6 cellular contexts compared by ENCODE assay signal in genomic region chr13:45379516-45379915, GRCh38. TPM values are rescaled to one million over a fixed set of nuclear protein-coding genes. Genes with fewer than 3 reads are reported as not detected.
A peak's percentile ranks its signal among the peaks of the same experiment; 100 is the strongest.
DNase-seq lines count a peak whose midpoint lies in the region; ATAC-seq and TF ChIP-seq lines count a peak whose summit lies in the region.
"Not testable (repeated sequence)": the region's sequence is repeated elsewhere in the genome, so short reads cannot be mapped to it uniquely, and the experiment has no call there.

No MANE protein-coding gene starts in this region.

- H3K27ac Mint-ChIP-seq in H9 = peak overlapping the region in 2 of 3 experiments; percentile 84; a peak in 2 of 7 replicates
- not testable (repeated sequence) for H3K27ac Mint-ChIP-seq in neural progenitor cell

- ATAC-seq in left lobe of liver = not testable (repeated sequence)

- not testable (repeated sequence) for H3K9me3 ChIP-seq in H9 (ENCODE audit: control insufficient read depth, low read depth, low read length); mammary epithelial cell (replicated peaks; ENCODE audit: insufficient read depth, low read length); neural progenitor cell (ENCODE audit: low read depth)

- not testable (repeated sequence) for H3K36me3 Mint-ChIP-seq in H9 (ENCODE audit: insufficient read depth in 1 of 3, low read depth in 3 of 3)
- H3K36me3 Mint-ChIP-seq in neural progenitor cell = peaks cover 10% of the 10 kb centered on the region

- H3K4me3 Mint-ChIP-seq in H9, neural progenitor cell: not testable (repeated sequence)

- H2AFZ ChIP-seq in H9 (ENCODE audit: low read length); mammary epithelial cell (ENCODE audit: low read depth, low read length); neural progenitor cell (replicated peaks): not testable (repeated sequence)

- not testable (repeated sequence) for H3K56ac ChIP-seq in H9 (ENCODE audit: insufficient read length, low read depth, low read length)

- not testable (repeated sequence) for H3K4me3 ChIP-seq in mammary epithelial cell (replicated peaks in 1 of 3; ENCODE audit: insufficient read depth in 1 of 3, low read depth in 2 of 3, low read length in 3 of 3); epithelial cell of esophagus (ENCODE audit: low read length); neural progenitor cell

- H3K79me2 ChIP-seq in H9 (ENCODE audit: insufficient read depth, low read length); mammary epithelial cell (ENCODE audit: insufficient read depth, low read length); neural progenitor cell (ENCODE audit: low read depth): not testable (repeated sequence)

- DNase-seq in H9 = not testable (repeated sequence)
- peak; percentile 24 for DNase-seq in activated CD8-positive, alpha-beta memory T cell treated with anti-CD3 and anti-CD28 coated beads for 24 hours
- DNase-seq in mammary epithelial cell (peak; percentile 32), epithelial cell of esophagus (ENCODE audit: low read depth) (peak; percentile 23), left lobe of liver (ENCODE audit: low spot score) (peak; percentile 12), neural progenitor cell (ENCODE audit: low spot score) (peak; percentile 59)

- not testable (repeated sequence) for H3K27me3 ChIP-seq in H9 (ENCODE audit: insufficient read depth, low read length); mammary epithelial cell (ENCODE audit: insufficient read depth, low read length); neural progenitor cell

- H3T11ph ChIP-seq in H9 (ENCODE audit: low read length) = not testable (repeated sequence)

- H3K9me3 Mint-ChIP-seq in H9, neural progenitor cell: not testable (repeated sequence)

- H3K79me1 ChIP-seq in H9 (ENCODE audit: insufficient read depth, low read depth, low read length, poor library complexity, severe bottlenecking) = not testable (repeated sequence)

- not testable (repeated sequence) for H3K4me1 ChIP-seq in H9 (ENCODE audit: insufficient read depth, low read length); mammary epithelial cell (ENCODE audit: insufficient read depth, low read length); neural progenitor cell

- H3K27me3 Mint-ChIP-seq in H9 (ENCODE audit: low read depth); neural progenitor cell (ENCODE audit: insufficient read depth, low read depth): not testable (repeated sequence)

- not testable (repeated sequence) for H3F3A ChIP-seq in neural progenitor cell (ENCODE audit: low read depth)

- not testable (repeated sequence) for H3K4me2 ChIP-seq in H9 (ENCODE audit: insufficient read depth, insufficient read length, low read length); mammary epithelial cell (ENCODE audit: insufficient read depth, low read depth, low read length); neural progenitor cell

- not testable (repeated sequence) for H3K4me1 Mint-ChIP-seq in H9, neural progenitor cell

- not testable (repeated sequence) for H3K36me3 ChIP-seq in mammary epithelial cell (ENCODE audit: insufficient read depth, low read length); neural progenitor cell

- not testable (repeated sequence) for BruUV-seq in mammary epithelial cell (replicated peaks; lab: Mats Ljungman, UMichigan)

- WGBS in H9 (ENCODE audit: extremely low coverage, insufficient read length, low lambda C conversion rate) = no CpG with 5 or more reads among the region's 10 CpGs
- 19% methylated on average over 7 of the region's 10 CpGs for WGBS in mammary epithelial cell (ENCODE audit: low coverage, missing lambda C conversion rate)

- H3K4ac ChIP-seq in H9 (ENCODE audit: low read depth, low read length) = not testable (repeated sequence)

- H4K5ac ChIP-seq in H9 (ENCODE audit: insufficient read length, low read depth, low read length) = not testable (repeated sequence)

- dilution Hi-C loops in mammary epithelial cell (cut with HindIII; ENCODE audit: low sequenced_read_pairs) = not testable (repeated sequence)

- not testable (repeated sequence) for H3K23me2 ChIP-seq in H9 (ENCODE audit: insufficient read length, low read depth, low read length, poor library complexity, severe bottlenecking)

- not testable (repeated sequence) for H3K14ac ChIP-seq in H9 (ENCODE audit: insufficient read depth, low read length)

- not testable (repeated sequence) for H4K20me1 ChIP-seq in H9 (ENCODE audit: control insufficient read depth, insufficient read depth, insufficient read length); mammary epithelial cell (ENCODE audit: insufficient read depth, low read length); neural progenitor cell (ENCODE audit: low read depth)

- not testable (repeated sequence) for H2AK5ac ChIP-seq in H9 (ENCODE audit: insufficient read length, low read length)

- H3K27ac ChIP-seq in H9 (ENCODE audit: insufficient read length, low read depth, low read length); mammary epithelial cell (ENCODE audit: insufficient read depth, low read depth, low read length): not testable (repeated sequence)
- H3K27ac ChIP-seq in neural progenitor cell = peak overlapping the region; percentile 58

- intact Hi-C loops in mammary epithelial cell (cut with micrococcal nuclease) = not testable (repeated sequence)

- not testable (repeated sequence) for H2BK20ac ChIP-seq in H9 (ENCODE audit: low read depth, low read length, poor library complexity, severe bottlenecking)

- H3K18ac ChIP-seq in H9 (ENCODE audit: insufficient read length, low read depth, low read length) = not testable (repeated sequence)

- not testable (repeated sequence) for TF ChIP-seq CTCF in H9 (conservative IDR thresholded peaks at IDR 0.05); mammary epithelial cell (conservative IDR thresholded peaks at IDR 0.05 in 1 of 2, IDR thresholded peaks at IDR 0.05 in 1 of 2; ENCODE audit: extremely low read depth in 1 of 2, insufficient read depth in 1 of 2, low read depth in 1 of 2, low read length in 2 of 2); epithelial cell of esophagus (IDR thresholded peaks at IDR 0.05; ENCODE audit: insufficient read depth, low read depth, low read length, missing control alignments); neural progenitor cell (IDR thresholded peaks at IDR 0.05)

- not testable (repeated sequence) for H4K91ac ChIP-seq in H9 (ENCODE audit: insufficient read length, low read depth, low read length)

- CTCF ChIA-PET in mammary epithelial cell (lab: Charles Lee; ENCODE audit: low non-redundant PET) = not testable (repeated sequence)

- in situ Hi-C loops in mammary epithelial cell (cut with MboI; ENCODE audit: low sequenced_read_pairs in 2 of 2) = not testable (repeated sequence)

- not testable (repeated sequence) for H2BK120ac ChIP-seq in H9 (ENCODE audit: low read depth, low read length, poor library complexity, severe bottlenecking)

- not testable (repeated sequence) for H3K9ac ChIP-seq in H9 (ENCODE audit: extremely low read depth, insufficient read length, low read length); mammary epithelial cell (ENCODE audit: insufficient read depth, low read length); neural progenitor cell

- H2BK5ac ChIP-seq in H9 (ENCODE audit: insufficient read length, low read length) = not testable (repeated sequence)

- not testable (repeated sequence) for H3K23ac ChIP-seq in H9 (ENCODE audit: insufficient read length, low read depth, low read length)

- H4K8ac ChIP-seq in H9 (replicated peaks; ENCODE audit: insufficient read length, low read depth, low read length) = not testable (repeated sequence)

- H2BK15ac ChIP-seq in H9 (ENCODE audit: low read depth, low read length) = not testable (repeated sequence)

- H2BK12ac ChIP-seq in H9 (ENCODE audit: insufficient read length, low read depth, low read length) = not testable (repeated sequence)

RNA-seq across cellular contexts. Expression of gene TPT1, which starts 38.5 kb away (rescaled TPM):
- 2,205 and 2,239 TPM in 2 replicates for total RNA-seq in H9 (2021)
- total RNA-seq in mammary epithelial cell = 1,000 to 10,000 TPM; 1,890 to 3,324 TPM
- polyA plus RNA-seq in mammary epithelial cell = 4,455 TPM
- polyA minus RNA-seq in mammary epithelial cell = 1,866 TPM
- 2,011 TPM for total RNA-seq in left lobe of liver
- 3,253 and 4,951 TPM in 2 replicates for total RNA-seq in neural progenitor cell (ENCODE audit: low replicate concordance)

RNA-seq across cellular contexts. Expression of gene SLC25A30, which starts 38.7 kb away (rescaled TPM):
- total RNA-seq in H9 (2021) (5.4 and 6.3 TPM in 2 replicates), mammary epithelial cell (10 to 100 TPM; 21.5 to 31.1 TPM), left lobe of liver (38.8 TPM), neural progenitor cell (ENCODE audit: low replicate concordance) (5.3 and 6.8 TPM in 2 replicates)
- 15.1 TPM for polyA plus RNA-seq in mammary epithelial cell
- 81.2 TPM for polyA minus RNA-seq in mammary epithelial cell
